23 cellular contexts compared by ENCODE assay signal in genomic region chr22:17090550-17090949, GRCh38. TPM values are rescaled to one million over a fixed set of nuclear protein-coding genes. Genes with fewer than 3 reads are reported as not detected.
DNase-seq lines count a peak whose midpoint lies in the region; ATAC-seq, FAIRE-seq and TF ChIP-seq lines count a peak whose summit lies in the region.
"Had no signal": no experiment of that assay in that cellular context is flagged by ENCODE, and none has a peak within 500 bp of the region (broad histone marks: within the 10 kb centered on the region; RNA-seq: fewer than 3 reads in every experiment).

No MANE protein-coding gene starts in this region.

- ATAC-seq in natural killer cell treated with Interleukin-12 subunit alpha and Interleukin-12 subunit beta and Interleukin-15 and Interleukin-18, amount 100 ng/mL, for 72 hours: no peak
- ATAC-seq in natural killer cell: no peak
- no peak for ATAC-seq in effector memory CD8-positive, alpha-beta T cell (replicated peaks)
- ATAC-seq: GM12878 had no signal

- no peaks in the 10 kb centered on the region for H3K9me3 Mint-ChIP-seq in natural killer cell treated with Interleukin-12 subunit alpha and Interleukin-12 subunit beta and Interleukin-15 and Interleukin-18, amount 100 ng/mL, for 72 hours
- no peaks in the 10 kb centered on the region for H3K9me3 Mint-ChIP-seq in natural killer cell
- H3K9me3 Mint-ChIP-seq in CD8-positive, alpha-beta memory T cell: no peaks in the 10 kb centered on the region
- no peaks in the 10 kb centered on the region for H3K9me3 Mint-ChIP-seq in effector memory CD8-positive, alpha-beta T cell
- H3K9me3 Mint-ChIP-seq: H9 had no signal

- no peaks in the 10 kb centered on the region for H3K36me3 ChIP-seq in CD8-positive, alpha-beta memory T cell (ENCODE audit: insufficient read depth, low read length)
- H3K36me3 ChIP-seq: BLaER1 had no signal

- H3K27ac ChIP-seq in CD8-positive, alpha-beta memory T cell (ENCODE audit: low read depth, low read length): no peak overlapping the region
- H3K27ac ChIP-seq: BLaER1, GM23248, PC-9 had no signal

- no peak for DNase-seq in natural killer cell treated with Interleukin-12 subunit alpha and Interleukin-12 subunit beta and Interleukin-15 and Interleukin-18, amount 100 ng/mL, for 72 hours (ENCODE audit: low spot score)
- no peak for DNase-seq in natural killer cell
- DNase-seq in CD8-positive, alpha-beta memory T cell: no peak
- no peak for DNase-seq in effector memory CD8-positive, alpha-beta T cell
- no peak for DNase-seq in epidermal melanocyte (ENCODE audit: insufficient read length, low spot score)
- DNase-seq in D721Med (ENCODE audit: insufficient read length, low spot score): no peak
- DNase-seq in cerebellar cortex (ENCODE audit: low spot score): no peak
- DNase-seq: COR-L47, DMS 273 treated with DMSO at 0.1 percent for 48 hours, DND-41, GM23248, H9, NCI-H1092 treated with DMSO at 0.1 percent for 48 hours, NCI-H1436 treated with DMSO at 0.1 percent for 48 hours, NCI-H1930, NCI-H2227 treated with DMSO at 0.1 percent for 48 hours, NCI-H510A, NCI-H748 treated with DMSO at 0.1 percent for 48 hours, PC-9, RPMI8226, SHP77 had no signal

- H3K27me3 Mint-ChIP-seq in natural killer cell treated with Interleukin-12 subunit alpha and Interleukin-12 subunit beta and Interleukin-15 and Interleukin-18, amount 100 ng/mL, for 72 hours: no peaks in the 10 kb centered on the region
- no peaks in the 10 kb centered on the region for H3K27me3 Mint-ChIP-seq in natural killer cell (ENCODE audit: low read depth in 2 of 2)
- no peaks in the 10 kb centered on the region for H3K27me3 Mint-ChIP-seq in CD8-positive, alpha-beta memory T cell
- no peaks in the 10 kb centered on the region for H3K27me3 Mint-ChIP-seq in effector memory CD8-positive, alpha-beta T cell

- TF ChIP-seq CTCF in natural killer cell (IDR thresholded peaks at IDR 0.05) (no peak), D721Med (IDR thresholded peaks at IDR 0.05; ENCODE audit: insufficient read depth, missing control alignments) (no peak)

- H3K9me3 ChIP-seq in CD8-positive, alpha-beta memory T cell (ENCODE audit: low read length): no peaks in the 10 kb centered on the region
- H3K9me3 ChIP-seq: BLaER1 had no signal

- H3K36me3 Mint-ChIP-seq in natural killer cell treated with Interleukin-12 subunit alpha and Interleukin-12 subunit beta and Interleukin-15 and Interleukin-18, amount 100 ng/mL, for 72 hours: no peaks in the 10 kb centered on the region
- peaks cover 7% of the 10 kb centered on the region for H3K36me3 Mint-ChIP-seq in natural killer cell
- peaks cover 0 to 23% (median 2%) of the 10 kb centered on the region in 3 donors for H3K36me3 Mint-ChIP-seq in CD8-positive, alpha-beta memory T cell
- H3K36me3 Mint-ChIP-seq in effector memory CD8-positive, alpha-beta T cell (ENCODE audit: insufficient read depth): peaks cover 23% of the 10 kb centered on the region

- POLR2A ChIA-PET in CD8-positive, alpha-beta memory T cell (lab: Charles Lee): no interaction called here

- peaks cover 79% of the 10 kb centered on the region for H3K4me1 ChIP-seq in CD8-positive, alpha-beta memory T cell (ENCODE audit: insufficient read depth, low read length)

- no peak for FAIRE-seq in D721Med (lab: Jason Lieb, UNC)
- FAIRE-seq: GM12878 had no signal

- no peak overlapping the region for H3K27ac Mint-ChIP-seq in natural killer cell treated with Interleukin-12 subunit alpha and Interleukin-12 subunit beta and Interleukin-15 and Interleukin-18, amount 100 ng/mL, for 72 hours
- no peak overlapping the region for H3K27ac Mint-ChIP-seq in natural killer cell
- peak overlapping the region in 5 of 8 donors; percentile 10 to 83 (median 39) for H3K27ac Mint-ChIP-seq in CD8-positive, alpha-beta memory T cell
- peak overlapping the region; percentile 11 to 62 for H3K27ac Mint-ChIP-seq in effector memory CD8-positive, alpha-beta T cell

- H3K4me3 Mint-ChIP-seq in natural killer cell treated with Interleukin-12 subunit alpha and Interleukin-12 subunit beta and Interleukin-15 and Interleukin-18, amount 100 ng/mL, for 72 hours: peak overlapping the region; percentile 11
- H3K4me3 Mint-ChIP-seq in natural killer cell: no peak overlapping the region
- peak overlapping the region in 5 of 7 donors; percentile 4 to 61 (median 52) for H3K4me3 Mint-ChIP-seq in CD8-positive, alpha-beta memory T cell
- peak overlapping the region; percentile 3 to 32 for H3K4me3 Mint-ChIP-seq in effector memory CD8-positive, alpha-beta T cell
- H3K4me3 Mint-ChIP-seq: H9 had no signal

- H3K4me3 ChIP-seq in CD8-positive, alpha-beta memory T cell (ENCODE audit: low read length): no peak overlapping the region
- H3K4me3 ChIP-seq: BLaER1, GM12878, GM23248, PC-9 had no signal

- CTCF ChIA-PET in CD8-positive, alpha-beta memory T cell (lab: Charles Lee): no interaction called here

- intact Hi-C loops in natural killer cell (cut with micrococcal nuclease): no loop called here

- no peaks in the 10 kb centered on the region for H3K27me3 ChIP-seq in CD8-positive, alpha-beta memory T cell (ENCODE audit: insufficient read depth, low read length, poor library complexity, severe bottlenecking)
- H3K27me3 ChIP-seq: BLaER1 had no signal

- peaks cover 46 to 48% of the 10 kb centered on the region in 2 donors for H3K4me1 Mint-ChIP-seq in natural killer cell treated with Interleukin-12 subunit alpha and Interleukin-12 subunit beta and Interleukin-15 and Interleukin-18, amount 100 ng/mL, for 72 hours (ENCODE audit: low read depth in 2 of 2)
- H3K4me1 Mint-ChIP-seq in natural killer cell: peaks cover 51 to 54% of the 10 kb centered on the region in 2 donors
- peaks cover 73 to 89% (median 88%) of the 10 kb centered on the region in 3 donors for H3K4me1 Mint-ChIP-seq in CD8-positive, alpha-beta memory T cell
- H3K4me1 Mint-ChIP-seq in effector memory CD8-positive, alpha-beta T cell (ENCODE audit: low read depth in 2 of 2): peaks cover 55 to 68% of the 10 kb centered on the region in 2 donors

RNA-seq across cellular contexts. Expression of gene IL17RA, which starts 5.8 kb away (rescaled TPM):
- total RNA-seq in natural killer cell treated with Interleukin-12 subunit alpha and Interleukin-12 subunit beta and Interleukin-15 and Interleukin-18, amount 100 ng/mL, for 72 hours: 10 to 100 TPM; 26.5 to 70.5 TPM
- total RNA-seq in natural killer cell: 10 to 100 TPM; 22.1 to 42.6 (median 28.7) TPM
- 10 to 100 TPM; 21.7 to 22.0 TPM for total RNA-seq in CD8-positive, alpha-beta memory T cell
- 30.2 TPM for polyA plus RNA-seq in CD8-positive, alpha-beta memory T cell

RNA-seq across cellular contexts. Expression of gene TMEM121B, which starts 30.6 kb away (rescaled TPM):
- total RNA-seq in natural killer cell treated with Interleukin-12 subunit alpha and Interleukin-12 subunit beta and Interleukin-15 and Interleukin-18, amount 100 ng/mL, for 72 hours: under 1 TPM; 0.14 to 0.31 TPM
- under 1 TPM in 2 of 3 donors, not detected in 1; 0.18 to 0.35 TPM for total RNA-seq in natural killer cell
- total RNA-seq in CD8-positive, alpha-beta memory T cell: under 1 TPM; 0.11 to 0.15 TPM
- polyA plus RNA-seq in CD8-positive, alpha-beta memory T cell: not detected
- total RNA-seq: PC-9 had no signal
- polyA plus RNA-seq: GM23248 had no signal

Comparison
In these comparisons a context has a peak if more than half of its experiments do, and no peak if none do; other contexts are left out.
1. H3K27ac Mint-ChIP-seq: peak in CD8-positive, alpha-beta memory T cell (5 of 8) and effector memory CD8-positive, alpha-beta T cell (2 of 2); none in natural killer cell treated with Interleukin-12 subunit alpha and Interleukin-12 subunit beta and Interleukin-15 and Interleukin-18, amount 100 ng/mL, for 72 hours (0 of 2) and natural killer cell (0 of 2).